Comparison of ENCODE assay signal across 8 cellular contexts in genomic region chr19:1847348-1847683, GRCh38. TPM values are rescaled to one million over a fixed set of nuclear protein-coding genes. Genes with fewer than 3 reads are reported as not detected.
DNase-seq lines count a peak whose midpoint lies in the region; ATAC-seq, FAIRE-seq and TF ChIP-seq lines count a peak whose summit lies in the region.

No MANE protein-coding gene starts in this region.

- DNase-seq in DND-41: no peak
- peak; percentile 7 for DNase-seq in RCC 7860 (ENCODE audit: low spot score)
- no peak for DNase-seq in esophagus squamous epithelium (lab: John Stamatoyannopoulos, UW)
- DNase-seq in progenitor cell of endocrine pancreas (ENCODE audit: low spot score, unreplicated experiment): no peak
- DNase-seq in D341Med (ENCODE audit: low spot score): no peak

- no peaks in the 10 kb centered on the region for H3K36me3 Mint-ChIP-seq in progenitor cell of endocrine pancreas (ENCODE audit: insufficient read depth)

- H3K27ac ChIP-seq in DND-41 (ENCODE audit: low read length) (peak overlapping the region; percentile 100), esophagus squamous epithelium (peak overlapping the region in 3 of 4 donors; percentile 94 to 99 (median 96))

- H3K27me3 ChIP-seq in DND-41 (ENCODE audit: insufficient read depth, low read length, poor library complexity) (no peaks in the 10 kb centered on the region), esophagus squamous epithelium (no peaks in the 10 kb centered on the region)

- H3K4me3 ChIP-seq in DND-41 (ENCODE audit: low read depth in 1 of 2, low read length in 2 of 2) (peak overlapping the region; percentile 99 to 100), esophagus squamous epithelium (peak overlapping the region; percentile 72 to 100 (median 94))

- H3K4me1 Mint-ChIP-seq in progenitor cell of endocrine pancreas (ENCODE audit: low read depth): peaks cover 12% of the 10 kb centered on the region

- no peak overlapping the region for H2AFZ ChIP-seq in DND-41 (ENCODE audit: low read depth, low read length)

- no peaks in the 10 kb centered on the region for H3K9me3 Mint-ChIP-seq in progenitor cell of endocrine pancreas (ENCODE audit: low read depth)

- peaks cover 70% of the 10 kb centered on the region for H4K20me1 ChIP-seq in DND-41 (ENCODE audit: insufficient read depth, low read length)

- peak overlapping the region; percentile 98 for H3K27ac Mint-ChIP-seq in progenitor cell of endocrine pancreas

- no peak for TF ChIP-seq POLR2A in esophagus squamous epithelium (IDR thresholded peaks at IDR 0.05)

- intact Hi-C loops in esophagus squamous epithelium (cut with DNase I): no loop called here

- H3K9me3 ChIP-seq in DND-41 (ENCODE audit: insufficient read depth, low read length, severe bottlenecking): no peaks in the 10 kb centered on the region
- no peaks in the 10 kb centered on the region for H3K9me3 ChIP-seq in esophagus squamous epithelium

- peak overlapping the region; percentile 99 for H3K4me2 ChIP-seq in DND-41 (ENCODE audit: insufficient read depth, low read length)

- no peak for TF ChIP-seq CTCF in DND-41 (IDR thresholded peaks at IDR 0.05; ENCODE audit: borderline replicate concordance, extremely low read depth, low read length, poor library complexity, severe bottlenecking)
- no peak for TF ChIP-seq CTCF in esophagus squamous epithelium (IDR thresholded peaks at IDR 0.05)
- TF ChIP-seq CTCF in progenitor cell of endocrine pancreas (IDR thresholded peaks at IDR 0.05; ENCODE audit: unreplicated experiment): no peak

- H3K36me3 ChIP-seq in DND-41 (ENCODE audit: insufficient read depth, low read length) (peaks cover 43% of the 10 kb centered on the region), esophagus squamous epithelium (peaks cover 0 to 28% (median 0%) of the 10 kb centered on the region in 3 donors)

- FAIRE-seq in RCC 7860 (lab: Jason Lieb, UNC): no peak

- peaks cover 75% of the 10 kb centered on the region for H3K79me2 ChIP-seq in DND-41 (ENCODE audit: insufficient read depth, low read length)

- peaks cover 53% of the 10 kb centered on the region for H3K4me1 ChIP-seq in DND-41 (ENCODE audit: insufficient read depth, low read length)
- H3K4me1 ChIP-seq in esophagus squamous epithelium: peaks cover 55 to 78% (median 63%) of the 10 kb centered on the region in 3 donors

- peak overlapping the region; percentile 97 for H3K9ac ChIP-seq in DND-41 (ENCODE audit: low read depth, low read length)

- H3K4me3 Mint-ChIP-seq in progenitor cell of endocrine pancreas (ENCODE audit: low read depth): peak overlapping the region; percentile 91

- ATAC-seq in DND-41 (ENCODE audit: insufficient read depth, low read depth): no peak
- ATAC-seq in HG03354 (IDR thresholded peaks at IDR 0.05; ENCODE audit: poor library complexity, severe bottlenecking, unreplicated experiment): no peak
- ATAC-seq in HG03460 (IDR thresholded peaks at IDR 0.05; ENCODE audit: unreplicated experiment): no peak
- no peak for ATAC-seq in HG02870 (IDR thresholded peaks at IDR 0.05; ENCODE audit: unreplicated experiment)

- no peaks in the 10 kb centered on the region for H3K27me3 Mint-ChIP-seq in progenitor cell of endocrine pancreas

- 7 to 11% methylated on average over 7 to 9 of the region's 12 CpGs for WGBS in esophagus squamous epithelium, 2 donors

RNA-seq across cellular contexts. Expression of gene REXO1, which starts 1.0 kb away (rescaled TPM):
- total RNA-seq in esophagus squamous epithelium (10 to 100 TPM in 3 of 4 donors, 1 to 10 TPM in 1; 7.5 to 16.4 (median 15.4) TPM), progenitor cell of endocrine pancreas (42.8 and 44.6 TPM in 2 replicates)

RNA-seq across cellular contexts. Expression of gene KLF16, which starts 16.1 kb away (rescaled TPM):
- total RNA-seq in esophagus squamous epithelium (10 to 100 TPM in 1 of 4 donors, 1 to 10 TPM in 3; 8.3 to 13.5 (median 9.1) TPM), progenitor cell of endocrine pancreas (13.2 and 13.5 TPM in 2 replicates)

RNA-seq across cellular contexts. Expression of gene ATP8B3, which starts 35.2 kb away (rescaled TPM):
- total RNA-seq in esophagus squamous epithelium (1 to 10 TPM in 2 of 4 donors, under 1 TPM in 2; 0.57 to 3.0 (median 1.4) TPM), progenitor cell of endocrine pancreas (3.7 and 4.1 TPM in 2 replicates)

RNA-seq across cellular contexts. Expression of gene ABHD17A, which starts 38.0 kb away (rescaled TPM):
- total RNA-seq in esophagus squamous epithelium: 10 to 100 TPM; 78.4 to 91.7 (median 82.9) TPM
- total RNA-seq in progenitor cell of endocrine pancreas: 46.5 and 48.8 TPM in 2 replicates

RNA-seq across cellular contexts. Expression of gene ADAT3, which starts 57.9 kb away (rescaled TPM):
- 10 to 100 TPM in 2 of 4 donors, 1 to 10 TPM in 2; 4.7 to 20.4 (median 11.1) TPM for total RNA-seq in esophagus squamous epithelium
- 14.1 and 16.2 TPM in 2 replicates for total RNA-seq in progenitor cell of endocrine pancreas
